ENCODE assay signal across 1 cellular context in genomic region chr5:172299916-172300439, GRCh38.
TF ChIP-seq lines count a peak whose summit lies in the region.

No MANE protein-coding gene starts in this region.

TF ChIP-seq in HCT116, 20 proteins besides CTCF, POLR2A, EP300 and RAD21 (continued from another document):
- TF ChIP-seq ZNF274 (IDR thresholded peaks at IDR 0.05; ENCODE audit: low read depth, low read length) (no peak), JUND (IDR thresholded peaks at IDR 0.05) (peak; percentile 53; the same call in 1 of the 2 replicates), ELF1 (IDR thresholded peaks at IDR 0.05; ENCODE audit: borderline replicate concordance, low read depth) (no peak), EGR1 (IDR thresholded peaks at IDR 0.05; ENCODE audit: low read depth) (no peak), ZFX (IDR thresholded peaks at IDR 0.05) (no peak), ATF3 (IDR thresholded peaks at IDR 0.05) (no peak)
